In genomic region chrX:133726211-133726630, GRCh38 we compare ENCODE assay signal across 13 cellular contexts.
A peak's percentile ranks its signal among the peaks of the same experiment; 100 is the strongest.
DNase-seq lines count a peak whose midpoint lies in the region; ATAC-seq and TF ChIP-seq lines count a peak whose summit lies in the region.
"Had no signal": no experiment of that assay in that cellular context is flagged by ENCODE, and none has a peak within 500 bp of the region (broad histone marks: within the 10 kb centered on the region; RNA-seq: fewer than 3 reads in every experiment).

No MANE protein-coding gene starts in this region.

- H4K8ac ChIP-seq in neuronal stem cell (ENCODE audit: low read depth, low read length), result no peak overlapping the region

- H3K36me3 ChIP-seq in breast epithelium, result no peaks in the 10 kb centered on the region
- H3K36me3 ChIP-seq in neuronal stem cell (replicated peaks in 1 of 2; ENCODE audit: control insufficient read depth in 2 of 2, insufficient read depth in 2 of 2, low read length in 2 of 2), result no peaks in the 10 kb centered on the region
- H3K36me3 ChIP-seq: BLaER1, cardiac muscle cell, upper lobe of right lung had no signal

- H2BK5ac ChIP-seq in neuronal stem cell (ENCODE audit: low read length), result no peak overlapping the region

- no peak for TF ChIP-seq CTCF in MCF 10A (IDR thresholded peaks at IDR 0.05; ENCODE audit: unreplicated experiment)
- TF ChIP-seq CTCF in breast epithelium (IDR thresholded peaks at IDR 0.05), result no peak

- BruUV-seq in MCF 10A (replicated peaks; lab: Mats Ljungman, UMichigan), result no TSS peak

- H3K27me3 Mint-ChIP-seq in MCF 10A (ENCODE audit: insufficient read depth, unreplicated experiment), result peaks cover 29% of the 10 kb centered on the region

- H3K4me1 ChIP-seq in breast epithelium, result no peaks in the 10 kb centered on the region
- H3K4me1 ChIP-seq in neuronal stem cell (ENCODE audit: control insufficient read depth in 2 of 2, insufficient read depth in 1 of 2, low read depth in 1 of 2, low read length in 2 of 2), result no peaks in the 10 kb centered on the region
- H3K4me1 ChIP-seq: upper lobe of right lung had no signal

- H3K4me2 ChIP-seq in neuronal stem cell (ENCODE audit: insufficient read depth, low read length, poor library complexity, severe bottlenecking), result no peak overlapping the region
- H3K4me2 ChIP-seq: BLaER1 had no signal

- H2BK15ac ChIP-seq in neuronal stem cell (ENCODE audit: low read length), result no peak overlapping the region

- no peak overlapping the region for H2AK5ac ChIP-seq in neuronal stem cell (ENCODE audit: low read depth, low read length)

- H3K9me3 ChIP-seq in breast epithelium (no peaks in the 10 kb centered on the region), neuronal stem cell (replicated peaks in 1 of 2; ENCODE audit: control insufficient read depth in 2 of 2, insufficient read depth in 1 of 2, low read depth in 1 of 2, low read length in 2 of 2) (no peaks in the 10 kb centered on the region)
- H3K9me3 ChIP-seq: BLaER1, upper lobe of right lung had no signal

- peak; percentile 63 for DNase-seq in MCF 10A (ENCODE audit: unreplicated experiment)
- no peak for DNase-seq in breast epithelium (ENCODE audit: low spot score in 2 of 2)
- peak; percentile 18 for DNase-seq in NCI-H774 (lab: John Stamatoyannopoulos, UW)
- peak; percentile 13 for DNase-seq in fibroblast of peridontal ligament (ENCODE audit: extremely low read depth)
- DNase-seq in left ventricle myocardium superior, result no peak
- no peak for DNase-seq in neuronal stem cell (ENCODE audit: low spot score)
- DNase-seq: activated CD4-positive, alpha-beta T cell treated with anti-CD3 and anti-CD28 coated beads for 48 hours; NCI-H526 treated with DMSO at 0.1 percent for 48 hours; upper lobe of right lung had no signal

- no peak overlapping the region for H4K91ac ChIP-seq in neuronal stem cell (ENCODE audit: low read depth, low read length, poor library complexity)

- POLR2A ChIA-PET in MCF 10A (lab: Yijun Ruan, JAX), result interaction anchor here (0.6 to 0.9 kb wide), 3 partner anchors 12 to 1403 kb away, joined by 3 to 4 read pairs (median 3); no protein-coding TSS in a partner anchor

- peaks cover 17% of the 10 kb centered on the region for H3K4me1 Mint-ChIP-seq in MCF 10A (ENCODE audit: insufficient read depth, unreplicated experiment)

- peak overlapping the region; percentile 11 for H3K4me3 Mint-ChIP-seq in MCF 10A (ENCODE audit: unreplicated experiment)

- no peak overlapping the region for H3K9ac ChIP-seq in neuronal stem cell (ENCODE audit: low read depth, low read length, poor library complexity)
- H3K9ac ChIP-seq: BLaER1 had no signal

- H3K9me3 Mint-ChIP-seq in MCF 10A (ENCODE audit: unreplicated experiment), result no peaks in the 10 kb centered on the region

- peak overlapping the region; percentile 95 for H3K27ac Mint-ChIP-seq in MCF 10A (ENCODE audit: low read depth, unreplicated experiment)

- no peaks in the 10 kb centered on the region for H3K79me1 ChIP-seq in neuronal stem cell (ENCODE audit: low read depth, low read length)

- H3K4ac ChIP-seq in neuronal stem cell (ENCODE audit: low read length), result no peak overlapping the region

- H2BK120ac ChIP-seq in neuronal stem cell (ENCODE audit: low read depth, low read length), result no peak overlapping the region

- H3K27me3 ChIP-seq in breast epithelium (peaks cover 0 to 52% of the 10 kb centered on the region in 2 donors), neuronal stem cell (ENCODE audit: control insufficient read depth in 3 of 3, insufficient read depth in 3 of 3, low read depth in 1 of 3, low read length in 3 of 3) (peaks cover 0 to 7% (median 0%) of the 10 kb centered on the region in 3 experiments)
- H3K27me3 ChIP-seq: cardiac muscle cell, upper lobe of right lung had no signal

- H3K23ac ChIP-seq in neuronal stem cell (ENCODE audit: low read depth, low read length, poor library complexity), result no peak overlapping the region

- no peaks in the 10 kb centered on the region for H3K36me3 Mint-ChIP-seq in MCF 10A (ENCODE audit: insufficient read depth, unreplicated experiment)

- H3K4me3 ChIP-seq in breast epithelium (no peak overlapping the region), neuronal stem cell (ENCODE audit: low read length in 2 of 2) (no peak overlapping the region)
- H3K4me3 ChIP-seq: BLaER1, cardiac muscle cell, upper lobe of right lung had no signal

- no CpG with 5 or more reads among the region's 2 CpGs for WGBS in neuronal stem cell (ENCODE audit: extremely low coverage in 2 of 2, insufficient read length in 2 of 2, insufficient replicate concordance in 1 of 2), 2 donors

- H2AFZ ChIP-seq in neuronal stem cell (ENCODE audit: low read length), result no peak overlapping the region

- intact Hi-C loops in MCF 10A (cut with micrococcal nuclease) (no loop called here), breast epithelium (cut with DNase I; ENCODE audit: low total_unique reads) (no loop called here), left ventricle myocardium superior (cut with micrococcal nuclease) (no loop called here)

- CTCF ChIA-PET in MCF 10A (lab: Yijun Ruan, JAX), result no interaction called here

- TF ChIP-seq POLR2A in breast epithelium (IDR thresholded peaks at IDR 0.05), result no peak

- H3K27ac ChIP-seq in breast epithelium (no peak overlapping the region), neuronal stem cell (replicated peaks; ENCODE audit: low read length) (no peak overlapping the region)
- H3K27ac ChIP-seq: BLaER1, cardiac muscle cell, upper lobe of right lung had no signal

- no peak overlapping the region for H2BK12ac ChIP-seq in neuronal stem cell (ENCODE audit: low read length)

- no peak overlapping the region for H3K18ac ChIP-seq in neuronal stem cell (ENCODE audit: low read length)

- H3K14ac ChIP-seq in neuronal stem cell (ENCODE audit: low read length), result no peak overlapping the region

- ATAC-seq in HG02798 (IDR thresholded peaks at IDR 0.05; ENCODE audit: poor library complexity, unreplicated experiment) (no peak), GM21367 (IDR thresholded peaks at IDR 0.05; ENCODE audit: unreplicated experiment) (no peak), left ventricle myocardium superior (no peak)
- ATAC-seq: upper lobe of right lung had no signal

Comparison
In these comparisons a context has a peak if more than half of its experiments do, and no peak if none do; other contexts are left out.
1. DNase-seq: peak in MCF 10A (single experiment), NCI-H774 (single experiment) and fibroblast of peridontal ligament (single experiment); none in breast epithelium (0 of 2), left ventricle myocardium superior (single experiment) and neuronal stem cell (single experiment).